3 cellular contexts compared by ENCODE assay signal in the genomic region with DNA sequence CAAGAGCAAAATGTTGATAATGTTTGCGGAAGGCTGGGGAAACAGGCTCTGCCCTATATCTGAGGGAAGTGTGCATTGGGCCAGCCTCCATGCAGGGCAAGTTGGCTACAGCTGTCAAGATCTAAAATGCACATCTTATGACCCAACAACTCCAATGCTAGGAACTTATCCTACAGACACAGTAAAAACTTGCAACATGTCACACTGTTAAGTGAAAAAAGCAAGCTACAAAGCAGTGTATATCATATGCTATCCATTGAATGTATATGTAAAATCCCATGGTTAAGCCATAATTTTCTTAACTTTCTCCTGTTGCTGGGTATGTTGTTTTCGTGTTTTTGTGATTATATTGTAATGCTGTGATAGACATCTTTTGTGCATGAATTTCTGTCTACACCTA.
"Had no signal": no experiment of that assay in that cellular context is flagged by ENCODE, and none has a peak within 500 bp of the region (broad histone marks: within the 10 kb centered on the region; RNA-seq: fewer than 3 reads in every experiment).

No MANE protein-coding gene starts in this region.

- DNase-seq: GDM1, GF-D8 had no signal

- ATAC-seq: GM12878 had no signal

- H3K4me3 ChIP-seq: GM12878 had no signal
